8 cellular contexts compared by ENCODE assay signal in genomic region chrX:154762529-154763296, GRCh38. TPM values are rescaled to one million over a fixed set of nuclear protein-coding genes. Genes with fewer than 3 reads are reported as not detected.
DNase-seq lines count a peak whose midpoint lies in the region; TF ChIP-seq lines count a peak whose summit lies in the region.

Gene DKC1 (plus strand): TSS chrX:154762864. CDS start chrX:154762966, 102 bp downstream.

- H3K9ac ChIP-seq in ES-I3 (ENCODE audit: low read depth, low read length) (peak within 1 kb of the TSS; percentile 69), stomach smooth muscle (ENCODE audit: low read length in 2 of 2) (peak within 1 kb of the TSS; percentile 60 to 64)

- TF ChIP-seq CTCF in fibroblast of villous mesenchyme (IDR thresholded peaks at IDR 0.05; ENCODE audit: insufficient read depth, low read depth, low read length) (peak; percentile 5), neural crest cell (conservative IDR thresholded peaks at IDR 0.05) (peak; percentile 27)

- DNase-seq in H7 = peak; percentile 94
- peak; percentile 97 for DNase-seq in M059J (ENCODE audit: low read depth)
- DNase-seq in SHP77 (lab: John Stamatoyannopoulos, UW) = peak; percentile 84 to 89
- peak; percentile 98 for DNase-seq in activated effector memory CD4-positive, alpha-beta T cell treated with anti-CD3 and anti-CD28 coated beads, Interleukin-2, amount 50 U/mL, for 16 hours
- DNase-seq in fibroblast of villous mesenchyme (ENCODE audit: low read depth) = peak; percentile 94
- peak; percentile 79 for DNase-seq in neural crest cell (ENCODE audit: low read depth, low spot score)

- peaks cover 14% of the 10 kb centered on the region for H3K4me1 Mint-ChIP-seq in neural crest cell

- peaks cover 9% of the 10 kb centered on the region for H3K36me3 Mint-ChIP-seq in neural crest cell (ENCODE audit: low read depth)

- H3K4me3 Mint-ChIP-seq in neural crest cell = peak within 1 kb of the TSS; percentile 92

- peak within 1 kb of the TSS; percentile 85 for H3K27ac Mint-ChIP-seq in neural crest cell (ENCODE audit: unreplicated experiment)

- H3K27me3 ChIP-seq in H7 (ENCODE audit: control insufficient read depth, insufficient read depth, low read length) (no peaks in the 10 kb centered on the region), stomach smooth muscle (ENCODE audit: control insufficient read depth in 1 of 2, insufficient read depth in 2 of 2, low read length in 2 of 2) (no peaks in the 10 kb centered on the region)

- H3K4me1 ChIP-seq in ES-I3 (ENCODE audit: insufficient read depth, low read length) (no peaks in the 10 kb centered on the region; the same call in 1 of the 2 replicates), stomach smooth muscle (ENCODE audit: control insufficient read depth, insufficient read depth, low read length) (peaks cover 11% of the 10 kb centered on the region)

- H3K27ac ChIP-seq in stomach smooth muscle (ENCODE audit: low read length) = no peak within 1 kb of the TSS

- H3K4me3 ChIP-seq in H7 (ENCODE audit: insufficient read depth, low read depth, low read length) (peak within 1 kb of the TSS; percentile 70), fibroblast of villous mesenchyme (ENCODE audit: low read depth, low read length) (peak within 1 kb of the TSS; percentile 66), stomach smooth muscle (ENCODE audit: low read length in 2 of 2) (peak within 1 kb of the TSS; percentile 79 to 90)

- no peaks in the 10 kb centered on the region for H3K9me3 ChIP-seq in ES-I3 (ENCODE audit: control insufficient read depth, insufficient read depth, low read length)
- peaks cover 0 to 2% of the 10 kb centered on the region in 2 donors for H3K9me3 ChIP-seq in stomach smooth muscle (ENCODE audit: control insufficient read depth in 2 of 2, low read length in 2 of 2)

- H3K36me3 ChIP-seq in ES-I3 (ENCODE audit: insufficient read depth, low read length) (peaks cover 27% of the 10 kb centered on the region), H7 (replicated peaks; ENCODE audit: control insufficient read depth, insufficient read depth, low read length) (peaks cover 13% of the 10 kb centered on the region), stomach smooth muscle (ENCODE audit: control insufficient read depth in 2 of 2, insufficient read depth in 2 of 2, low read length in 2 of 2) (peaks cover 7 to 10% of the 10 kb centered on the region in 2 donors)

- no peaks in the 10 kb centered on the region for H3K9me3 Mint-ChIP-seq in neural crest cell

- H3K27me3 Mint-ChIP-seq in neural crest cell (ENCODE audit: low read depth) = no peaks in the 10 kb centered on the region

RNA-seq across cellular contexts. Expression of gene DKC1, which starts in this region (rescaled TPM):
- total RNA-seq in H7 (2014; rRNA removed; shearing (Covaris generic)) = 55.4 and 65.6 TPM in 2 replicates
- 63.9 and 71.2 TPM in 2 replicates for total RNA-seq in M059J (2014; rRNA removed; shearing (Covaris generic))
- total RNA-seq in fibroblast of villous mesenchyme = 34.8 and 38.9 TPM in 2 replicates
- total RNA-seq in neural crest cell = 81.0 and 83.5 TPM in 2 replicates
